8 cellular contexts compared by ENCODE assay signal in the genomic region with DNA sequence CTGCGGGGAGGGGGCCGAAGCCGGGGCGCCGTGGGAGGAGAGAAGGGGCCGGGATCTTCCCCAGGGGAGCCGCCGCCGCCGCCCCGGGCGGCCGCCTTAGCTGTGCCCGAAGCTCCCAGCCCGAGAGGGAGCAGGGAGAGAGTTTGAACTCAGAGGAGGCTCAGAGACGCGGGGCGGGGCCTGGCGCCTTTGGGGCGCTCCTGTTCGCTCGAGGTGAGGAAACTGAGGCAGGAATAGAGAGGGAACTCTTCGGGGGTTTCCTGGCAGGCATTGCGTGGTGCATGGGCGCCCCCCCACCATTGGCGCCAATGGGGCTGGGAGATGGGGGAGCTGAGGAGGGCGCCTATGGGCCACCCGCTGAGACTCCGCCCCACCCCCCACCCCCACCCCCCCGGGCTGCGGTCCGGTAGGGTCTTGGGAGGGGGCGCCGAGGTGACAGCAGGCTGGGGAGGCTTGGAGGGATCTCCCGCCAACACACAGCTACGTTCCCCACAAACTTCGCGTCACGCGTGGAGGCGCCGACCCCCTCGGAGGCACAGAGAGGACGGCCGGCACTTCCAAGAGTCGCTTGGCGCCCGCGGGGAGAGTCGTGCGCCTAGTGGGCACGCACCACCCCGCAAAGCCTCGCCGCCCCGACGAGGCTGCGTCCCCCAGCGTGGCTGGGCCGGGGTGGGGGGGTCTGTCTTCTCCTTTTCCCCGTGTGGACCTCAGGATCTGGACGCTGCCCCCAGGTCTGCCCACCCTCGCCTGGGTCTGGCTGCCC. TPM values are rescaled to one million over a fixed set of nuclear protein-coding genes. Genes with fewer than 3 reads are reported as not detected.
A peak's percentile ranks its signal among the peaks of the same experiment; 100 is the strongest.
DNase-seq lines count a peak whose midpoint lies in the region; ATAC-seq and TF ChIP-seq lines count a peak whose summit lies in the region.

No MANE protein-coding gene starts in this region.

- no peak for ATAC-seq in stimulated activated naive CD8-positive, alpha-beta T cell treated with anti-CD3 and anti-CD28 coated beads, Interleukin-15, amount 100 ng/mL, for 72 hours

- H3K4me3 Mint-ChIP-seq in stimulated activated naive CD8-positive, alpha-beta T cell treated with anti-CD3 and anti-CD28 coated beads, Interleukin-15, amount 100 ng/mL, for 72 hours = peak overlapping the region; percentile 95 to 99

- 1 to 2% methylated on average over 23 to 31 of the region's 63 CpGs for WGBS in lower leg skin, 2 donors

- TF ChIP-seq POLR2A in lower leg skin (IDR thresholded peaks at IDR 0.05) = no peak

- H3K27me3 Mint-ChIP-seq in stimulated activated naive CD8-positive, alpha-beta T cell treated with anti-CD3 and anti-CD28 coated beads, Interleukin-15, amount 100 ng/mL, for 72 hours = no peaks in the 10 kb centered on the region

- DNase-seq in NCI-H524 (lab: John Stamatoyannopoulos, UW) (peak; percentile 17 to 30), NCI-H524 treated with DMSO at 0.1 percent for 48 hours (lab: John Stamatoyannopoulos, UW) (no peak), T-helper 2 cell (peak in 4 of 5 experiments; percentile 23 to 52 (median 31)), lower leg skin (ENCODE audit: low spot score in 2 of 2) (peak in 1 of 2 donors; percentile 90), NCI-H2171 (lab: John Stamatoyannopoulos, UW) (no peak), AG20443 (ENCODE audit: low spot score) (no peak)
- DNase-seq in stimulated activated naive CD8-positive, alpha-beta T cell treated with anti-CD3 and anti-CD28 coated beads, Interleukin-15, amount 100 ng/mL, for 72 hours = no peak

- intact Hi-C loops in lower leg skin (cut with DNase I; ENCODE audit: low total_unique reads) = no loop called here

- no peak for TF ChIP-seq CTCF in lower leg skin (IDR thresholded peaks at IDR 0.05)

- no peaks in the 10 kb centered on the region for H3K9me3 Mint-ChIP-seq in stimulated activated naive CD8-positive, alpha-beta T cell treated with anti-CD3 and anti-CD28 coated beads, Interleukin-15, amount 100 ng/mL, for 72 hours

- peak overlapping the region; percentile 95 for H3K27ac ChIP-seq in cingulate gyrus (ENCODE audit: low read depth, low read length)

- peaks cover 73% of the 10 kb centered on the region for H3K4me1 Mint-ChIP-seq in stimulated activated naive CD8-positive, alpha-beta T cell treated with anti-CD3 and anti-CD28 coated beads, Interleukin-15, amount 100 ng/mL, for 72 hours

- peak overlapping the region; percentile 92 for H3K4me3 ChIP-seq in lower leg skin (ENCODE audit: low read depth, poor library complexity, severe bottlenecking)

- peak overlapping the region; percentile 94 to 98 for H3K27ac Mint-ChIP-seq in stimulated activated naive CD8-positive, alpha-beta T cell treated with anti-CD3 and anti-CD28 coated beads, Interleukin-15, amount 100 ng/mL, for 72 hours

RNA-seq across cellular contexts. Expression of gene CTDSP1, which starts 0.7 kb away (rescaled TPM):
- total RNA-seq in lower leg skin = 100 to 1,000 TPM in 2 of 4 donors, 10 to 100 TPM in 2; 64.8 to 108 (median 99.9) TPM

RNA-seq across cellular contexts. Expression of gene SLC11A1, which starts 18.3 kb away (rescaled TPM):
- 1 to 10 TPM; 2.2 to 4.6 (median 3.5) TPM for total RNA-seq in lower leg skin

RNA-seq across cellular contexts. Expression of gene VIL1, which starts 18.6 kb away (rescaled TPM):
- total RNA-seq in lower leg skin = under 1 TPM in 2 of 4 donors, not detected in 2; 0.84 to 0.98 TPM

RNA-seq across cellular contexts. Expression of gene CATIP, which starts 43.7 kb away (rescaled TPM):
- not detected for total RNA-seq in lower leg skin

Comparison
In these comparisons a context has a peak if more than half of its experiments do, and no peak if none do; other contexts are left out.
1. DNase-seq: peak in NCI-H524 (2 of 2) and T-helper 2 cell (4 of 5); none in NCI-H524 treated with DMSO at 0.1 percent for 48 hours (single experiment), stimulated activated naive CD8-positive, alpha-beta T cell treated with anti-CD3 and anti-CD28 coated beads, Interleukin-15, amount 100 ng/mL, for 72 hours (0 of 2), NCI-H2171 (single experiment) and AG20443 (single experiment).